ENCODE assay signal across 18 cellular contexts in the genomic region with DNA sequence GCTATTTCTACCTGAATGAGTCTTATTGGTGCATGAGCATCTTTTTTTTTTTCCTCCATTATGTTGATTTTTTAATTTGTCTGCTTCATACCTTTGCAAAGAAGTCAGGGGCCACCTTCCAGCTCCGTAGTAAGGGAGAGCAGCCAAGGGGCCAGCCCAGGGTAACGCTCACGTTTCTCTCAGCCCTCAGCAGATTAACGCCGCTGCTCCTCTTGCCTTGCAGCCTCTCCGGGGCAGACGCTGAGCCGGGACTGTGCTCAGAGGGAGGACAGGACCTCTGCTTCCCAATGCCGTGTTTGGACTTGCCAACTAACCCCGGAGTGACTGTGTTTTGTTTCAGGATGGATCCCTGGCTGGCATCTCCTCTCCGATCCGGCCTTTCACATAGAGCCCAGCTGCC.
"Had no signal": no experiment of that assay in that cellular context is flagged by ENCODE, and none has a peak within 500 bp of the region (broad histone marks: within the 10 kb centered on the region; RNA-seq: fewer than 3 reads in every experiment).

No MANE protein-coding gene starts in this region.

- H3K27ac ChIP-seq: ascending aorta, hepatocyte, prostate gland, right atrium auricular region had no signal

- H3K27me3 Mint-ChIP-seq: activated CD4-positive, alpha-beta T cell treated with anti-CD3 and anti-CD28 coated beads, Interleukin-2, amount 10 ng/mL, durations not matched to agents 24 days and 14 days; activated CD8-positive, alpha-beta T cell treated with anti-CD3 and anti-CD28 coated beads for 36 hours; activated T-cell treated with anti-CD3 and anti-CD28 coated beads, Interleukin-2, amount 50 U/mL, for 24 hours; stimulated activated naive CD8-positive, alpha-beta T cell treated with anti-CD3 and anti-CD28 coated beads, Interleukin-15, Interleukin-2, amounts not matched to agents 100 ng/mL and 50 ng/mL, for 24 hours had no signal

- H3K36me3 Mint-ChIP-seq: activated naive CD4-positive, alpha-beta T cell treated with anti-CD3 and anti-CD28 coated beads, Interleukin-2, amount 10 ng/mL, durations not matched to agents 7 days and 5 days; WTC11 had no signal

- H3K4me3 ChIP-seq: ascending aorta, breast epithelium, hepatocyte, lung, prostate gland, right atrium auricular region, tibial nerve had no signal

- H3K4me1 ChIP-seq: breast epithelium, prostate gland, right atrium auricular region had no signal

- H2AFZ ChIP-seq: hepatocyte had no signal

- H3K4me3 Mint-ChIP-seq: activated CD4-positive, alpha-beta T cell treated with anti-CD3 and anti-CD28 coated beads, Interleukin-2, amount 10 ng/mL, durations not matched to agents 24 days and 14 days; activated CD8-positive, alpha-beta T cell treated with anti-CD3 and anti-CD28 coated beads for 36 hours; activated naive CD4-positive, alpha-beta T cell treated with anti-CD3 and anti-CD28 coated beads, Interleukin-2, amount 10 ng/mL, durations not matched to agents 7 days and 5 days; activated T-cell treated with anti-CD3 and anti-CD28 coated beads, Interleukin-2, amount 50 U/mL, for 24 hours; effector memory CD8-positive, alpha-beta T cell; mesothelial cell of epicardium; stimulated activated naive CD8-positive, alpha-beta T cell treated with anti-CD3 and anti-CD28 coated beads, Interleukin-15, Interleukin-2, amounts not matched to agents 100 ng/mL and 50 ng/mL, for 24 hours; WTC11 had no signal

- H3K79me2 ChIP-seq: hepatocyte had no signal

- ATAC-seq: activated CD8-positive, alpha-beta T cell treated with anti-CD3 and anti-CD28 coated beads for 36 hours; effector memory CD8-positive, alpha-beta T cell; left colon had no signal

- H3K9me3 ChIP-seq: ascending aorta, breast epithelium, prostate gland, right atrium auricular region, tibial nerve had no signal

- H3K36me3 ChIP-seq: ascending aorta, breast epithelium, prostate gland, right atrium auricular region had no signal

- H3K9me3 Mint-ChIP-seq: activated CD4-positive, alpha-beta T cell treated with anti-CD3 and anti-CD28 coated beads, Interleukin-2, amount 10 ng/mL, durations not matched to agents 24 days and 14 days; activated CD8-positive, alpha-beta T cell treated with anti-CD3 and anti-CD28 coated beads for 36 hours; activated naive CD4-positive, alpha-beta T cell treated with anti-CD3 and anti-CD28 coated beads, Interleukin-2, amount 10 ng/mL, durations not matched to agents 7 days and 5 days; activated T-cell treated with anti-CD3 and anti-CD28 coated beads, Interleukin-2, amount 50 U/mL, for 24 hours; effector memory CD8-positive, alpha-beta T cell; mesothelial cell of epicardium; nephron progenitor cell; stimulated activated naive CD8-positive, alpha-beta T cell treated with anti-CD3 and anti-CD28 coated beads, Interleukin-15, Interleukin-2, amounts not matched to agents 100 ng/mL and 50 ng/mL, for 24 hours; WTC11 had no signal

- H3K4me2 ChIP-seq: hepatocyte had no signal

- H3K27ac Mint-ChIP-seq: activated CD4-positive, alpha-beta T cell treated with anti-CD3 and anti-CD28 coated beads, Interleukin-2, amount 10 ng/mL, durations not matched to agents 24 days and 14 days; activated CD8-positive, alpha-beta T cell treated with anti-CD3 and anti-CD28 coated beads for 36 hours; activated naive CD4-positive, alpha-beta T cell treated with anti-CD3 and anti-CD28 coated beads, Interleukin-2, amount 10 ng/mL, durations not matched to agents 7 days and 5 days; activated T-cell treated with anti-CD3 and anti-CD28 coated beads, Interleukin-2, amount 50 U/mL, for 24 hours; stimulated activated naive CD8-positive, alpha-beta T cell treated with anti-CD3 and anti-CD28 coated beads, Interleukin-15, Interleukin-2, amounts not matched to agents 100 ng/mL and 50 ng/mL, for 24 hours; WTC11 had no signal

- H3K27me3 ChIP-seq: ascending aorta, breast epithelium, hepatocyte, right atrium auricular region, tibial nerve had no signal

- DNase-seq: activated CD4-positive, alpha-beta T cell treated with anti-CD3 and anti-CD28 coated beads, Interleukin-2, amount 10 ng/mL, durations not matched to agents 24 days and 14 days; activated CD8-positive, alpha-beta T cell treated with anti-CD3 and anti-CD28 coated beads for 36 hours; activated naive CD4-positive, alpha-beta T cell treated with anti-CD3 and anti-CD28 coated beads, Interleukin-2, amount 10 ng/mL, durations not matched to agents 7 days and 5 days; activated T-cell treated with anti-CD3 and anti-CD28 coated beads, Interleukin-2, amount 50 U/mL, for 24 hours; dermis blood vessel endothelial cell; effector memory CD8-positive, alpha-beta T cell; left colon; nephron progenitor cell had no signal
